Comparison of ENCODE assay signal across 11 cellular contexts in genomic region chr6:51843470-51844390, GRCh38.
"Had no signal": no experiment of that assay in that cellular context is flagged by ENCODE, and none has a peak within 500 bp of the region (broad histone marks: within the 10 kb centered on the region; RNA-seq: fewer than 3 reads in every experiment).

No MANE protein-coding gene starts in this region.

- H3K36me3 ChIP-seq: left lung, neutrophil, stomach had no signal

- H3K4me1 ChIP-seq: foreskin keratinocyte, left lung, stomach had no signal

- DNase-seq: activated CD4-positive, alpha-beta memory T cell treated with anti-CD3 and anti-CD28 coated beads, Interleukin-2, amount 10 ng/mL, durations not matched to agents 7 days and 5 days; activated CD4-positive, CD25-positive, alpha-beta regulatory T cell treated with anti-CD3 and anti-CD28 coated beads, Interleukin-2, amount 50 U/mL, for 72 hours; activated gamma-delta T cell; activated T-cell treated with anti-CD3 and anti-CD28 coated beads, Interleukin-2, amount 50 U/mL, for 48 hours; aorta; foreskin keratinocyte; left lung; stimulated activated CD4-positive, alpha-beta T cell treated with anti-CD3 and anti-CD28 coated beads, Interleukin-4, amount 100 ng/mL, for 4 hours; stomach had no signal

- H3K9me3 ChIP-seq: left lung, neutrophil, stomach had no signal

- H3K27ac ChIP-seq: foreskin keratinocyte, left lung, neutrophil, stomach had no signal

- ATAC-seq: foreskin keratinocyte had no signal

- H3K4me3 ChIP-seq: left lung, skin epidermis, stomach had no signal

- H3K27me3 ChIP-seq: left lung, neutrophil, stomach had no signal
